9 cellular contexts compared by ENCODE assay signal in the genomic region with DNA sequence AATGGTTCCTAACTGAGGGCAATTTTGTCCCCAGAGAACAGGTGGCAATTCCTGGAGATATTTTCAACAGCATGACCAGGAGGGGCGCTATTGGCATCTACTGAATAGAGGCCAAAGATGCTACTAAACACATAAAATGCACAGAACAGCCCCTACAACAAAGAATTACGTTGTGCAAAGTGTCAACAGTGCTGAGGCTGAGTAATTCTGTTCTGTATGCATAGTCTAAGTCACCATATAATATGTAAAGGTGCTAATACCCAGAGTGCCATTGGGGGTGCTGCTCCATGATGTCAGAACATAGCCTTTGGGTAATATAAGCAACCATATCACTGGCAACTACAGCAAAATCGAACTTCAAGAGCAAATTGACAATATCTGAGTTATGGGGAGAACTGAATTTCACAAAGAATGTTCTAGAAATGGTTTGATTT.
DNase-seq lines count a peak whose midpoint lies in the region; ATAC-seq and TF ChIP-seq lines count a peak whose summit lies in the region.
"Had no signal": no experiment of that assay in that cellular context is flagged by ENCODE, and none has a peak within 500 bp of the region (broad histone marks: within the 10 kb centered on the region; RNA-seq: fewer than 3 reads in every experiment).

No MANE protein-coding gene starts in this region.

- H2AFZ ChIP-seq in GM23338, result no peak overlapping the region

- H3K79me2 ChIP-seq in GM23338 (replicated peaks; ENCODE audit: insufficient read depth), result no peaks in the 10 kb centered on the region

- TF ChIP-seq CTCF in AG04450 (IDR thresholded peaks at IDR 0.05; ENCODE audit: low read depth, low read length) (peak; percentile 17; the same call in 1 of the 2 replicates), GM23338 (conservative IDR thresholded peaks at IDR 0.05; ENCODE audit: low read depth in 2 of 2) (peak; percentile 73 to 85), WTC11 (IDR thresholded peaks at IDR 0.05) (0 out of 2 replicates have a peak, but pooled peaks have one; percentile 41)

- H3K4me1 Mint-ChIP-seq in GM23338 (peaks cover 48% of the 10 kb centered on the region), WTC11 (peaks cover 45% of the 10 kb centered on the region)

- no peaks in the 10 kb centered on the region for H3K9me3 ChIP-seq in AG04450 (ENCODE audit: control insufficient read depth, insufficient read depth, low read length)

- H3F3A ChIP-seq in GM23338 (replicated peaks; ENCODE audit: low read depth), result no peaks in the 10 kb centered on the region

- no peaks in the 10 kb centered on the region; the same call in 2 of the 3 replicates for H3K9me3 Mint-ChIP-seq in GM23338
- no peaks in the 10 kb centered on the region for H3K9me3 Mint-ChIP-seq in WTC11

- ATAC-seq in GM23338 (peak; percentile 14), WTC11 (no peak), GM18858 (IDR thresholded peaks at IDR 0.05; ENCODE audit: unreplicated experiment) (no peak)
- ATAC-seq: Right ventricle myocardium inferior had no signal

- H3K27me3 Mint-ChIP-seq in GM23338 (ENCODE audit: insufficient read depth, low read depth, poor library complexity), result peaks cover 23% of the 10 kb centered on the region
- peaks cover 82% of the 10 kb centered on the region for H3K27me3 Mint-ChIP-seq in WTC11 (ENCODE audit: low read depth)

- no peak overlapping the region for H3K27ac Mint-ChIP-seq in GM23338
- H3K27ac Mint-ChIP-seq in WTC11, result no peak overlapping the region

- no peak overlapping the region for H3K4me3 Mint-ChIP-seq in GM23338
- no peak overlapping the region for H3K4me3 Mint-ChIP-seq in WTC11

- H3K36me3 ChIP-seq in GM23338 (ENCODE audit: insufficient read depth), result no peaks in the 10 kb centered on the region

- no peak for DNase-seq in AG04450 (ENCODE audit: low read depth, low spot score)
- DNase-seq in GM23338 (ENCODE audit: low spot score), result peak; percentile 83
- peak; percentile 67 for DNase-seq in WTC11 (ENCODE audit: low spot score)
- DNase-seq in iPS-NIHi7 (ENCODE audit: extremely low spot score), result peak; percentile 35
- DNase-seq in NOMO-1 treated with DMSO at 0.1 percent for 48 hours (lab: John Stamatoyannopoulos, UW; ENCODE audit: unreplicated experiment), result no peak
- no peak for DNase-seq in GF-D8 (lab: John Stamatoyannopoulos, UW)
- no peak for DNase-seq in NK-92 (lab: John Stamatoyannopoulos, UW; ENCODE audit: unreplicated experiment)

- H3K27ac ChIP-seq in AG04450 (ENCODE audit: low read depth, low read length) (no peak overlapping the region), GM23338 (ENCODE audit: low read depth) (peak overlapping the region; percentile 57; the same call in 1 of the 2 replicates)

- H4K20me1 ChIP-seq in GM23338 (replicated peaks; ENCODE audit: insufficient read depth), result no peaks in the 10 kb centered on the region

- H3K4me3 ChIP-seq in AG04450 (ENCODE audit: low read depth, low read length), result no peak overlapping the region
- 0 out of 2 replicates have a peak overlapping the region, but pooled peaks have one; percentile 4 for H3K4me3 ChIP-seq in GM23338

- H3K27me3 ChIP-seq in AG04450 (ENCODE audit: control insufficient read depth, insufficient read depth, low read length) (peaks cover 5% of the 10 kb centered on the region), GM23338 (ENCODE audit: insufficient read depth) (peaks cover 13% of the 10 kb centered on the region)

- no peaks in the 10 kb centered on the region for H3K9me2 ChIP-seq in GM23338 (ENCODE audit: insufficient read depth)

- H3K4me1 ChIP-seq in GM23338 (ENCODE audit: insufficient read depth), result peaks cover 34% of the 10 kb centered on the region

- H3K36me3 Mint-ChIP-seq in GM23338 (ENCODE audit: low read depth), result no peaks in the 10 kb centered on the region
- no peaks in the 10 kb centered on the region for H3K36me3 Mint-ChIP-seq in WTC11

- POLR2A ChIA-PET in AG04450 (lab: Yijun Ruan, JAX) (no interaction called here), WTC11 (lab: Charles Lee) (no interaction called here)

- CTCF ChIA-PET in AG04450 (lab: Charles Lee), result interaction anchor here (2.2 kb wide), 1 partner anchor 11 kb away, joined by 10 read pairs; no protein-coding TSS in a partner anchor
- CTCF ChIA-PET in WTC11 (lab: Charles Lee), result interaction anchor here (0.8 to 1.1 kb wide), 3 partner anchors 11 to 42 kb away, joined by 3 to 8 read pairs (median 5); no protein-coding TSS in a partner anchor

- H3K4me2 ChIP-seq in GM23338, result peak overlapping the region; percentile 21; the same call in 1 of the 2 replicates

TF ChIP-seq in WTC11, 78 proteins besides CTCF, POLR2A, EP300 and RAD21:
- 0 out of 2 replicates have a peak, but pooled peaks have one; percentile 18 for TF ChIP-seq GABPB1 (CRISPR knock-in tag; IDR thresholded peaks at IDR 0.05)
- TF ChIP-seq, protein P1, sequence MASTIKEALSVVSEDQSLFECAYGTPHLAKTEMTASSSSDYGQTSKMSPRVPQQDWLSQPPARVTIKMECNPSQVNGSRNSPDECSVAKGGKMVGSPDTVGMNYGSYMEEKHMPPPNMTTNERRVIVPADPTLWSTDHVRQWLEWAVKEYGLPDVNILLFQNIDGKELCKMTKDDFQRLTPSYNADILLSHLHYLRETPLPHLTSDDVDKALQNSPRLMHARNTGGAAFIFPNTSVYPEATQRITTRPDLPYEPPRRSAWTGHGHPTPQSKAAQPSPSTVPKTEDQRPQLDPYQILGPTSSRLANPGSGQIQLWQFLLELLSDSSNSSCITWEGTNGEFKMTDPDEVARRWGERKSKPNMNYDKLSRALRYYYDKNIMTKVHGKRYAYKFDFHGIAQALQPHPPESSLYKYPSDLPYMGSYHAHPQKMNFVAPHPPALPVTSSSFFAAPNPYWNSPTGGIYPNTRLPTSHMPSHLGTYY (CRISPR knock-in tag; IDR thresholded peaks at IDR 0.05), result no peak

Comparison
In these comparisons a context has a peak if more than half of its experiments do, and no peak if none do; other contexts are left out.
1. DNase-seq: peak in GM23338 (single experiment), WTC11 (single experiment) and iPS-NIHi7 (single experiment); none in AG04450 (single experiment), NOMO-1 treated with DMSO at 0.1 percent for 48 hours (single experiment), GF-D8 (single experiment) and NK-92 (single experiment).
2. CTCF ChIP-seq: peak in every context shown above with its lines; median percentile 79 in GM23338; 41 in WTC11; 17 in AG04450.